ENCODE assay signal across 1 cellular context in the genomic region with DNA sequence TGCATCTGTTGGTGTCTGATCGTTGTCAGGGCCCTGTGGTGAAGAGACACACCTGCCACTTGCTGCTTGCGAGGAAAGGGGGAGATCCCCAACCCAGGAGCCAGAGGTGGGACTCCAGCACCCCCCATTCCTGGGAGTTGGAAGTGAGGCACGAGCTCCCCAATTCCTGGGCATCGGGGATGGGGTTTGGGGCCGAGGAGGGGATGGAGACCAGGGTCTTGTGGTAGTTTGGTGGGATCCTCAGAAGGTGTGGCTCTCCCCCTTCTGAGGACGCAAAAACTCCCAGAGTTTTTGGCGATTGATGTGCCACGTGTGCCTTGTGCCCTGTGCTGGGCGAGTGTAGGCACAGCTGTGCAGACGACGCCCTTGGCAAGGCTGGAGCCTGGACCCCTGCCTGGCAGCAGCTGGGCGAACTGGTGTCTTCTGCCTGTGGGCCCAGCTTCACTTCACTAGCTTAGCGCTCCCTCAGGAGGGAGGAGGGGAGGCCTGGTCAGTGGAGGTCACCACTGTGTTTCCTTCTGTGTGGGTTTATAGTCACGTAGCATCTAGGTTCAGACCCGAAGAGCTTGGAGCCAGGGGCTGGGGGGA.
TF ChIP-seq lines count a peak whose summit lies in the region.

No MANE protein-coding gene starts in this region.

TF ChIP-seq in IMR-90, 13 proteins besides CTCF, POLR2A, EP300 and RAD21:
- TF ChIP-seq FOS (IDR thresholded peaks at IDR 0.05; ENCODE audit: low read depth, low read length) (no peak), BHLHE40 (IDR thresholded peaks at IDR 0.05; ENCODE audit: low read depth, low read length) (no peak), RCOR1 (IDR thresholded peaks at IDR 0.05; ENCODE audit: insufficient replicate concordance, low read length) (no peak), CEBPB (IDR thresholded peaks at IDR 0.05; ENCODE audit: low read depth, low read length) (no peak), NFE2L2 (IDR thresholded peaks at IDR 0.05; ENCODE audit: low read depth, low read length) (no peak), MAZ (IDR thresholded peaks at IDR 0.05; ENCODE audit: borderline replicate concordance, low read depth, low read length) (no peak), CHD1 (IDR thresholded peaks at IDR 0.05; ENCODE audit: low read depth, low read length) (no peak), SMC3 (IDR thresholded peaks at IDR 0.05; ENCODE audit: low read depth, low read length) (no peak), RFX5 (IDR thresholded peaks at IDR 0.05; ENCODE audit: low read depth, low read length) (no peak), MAFK (IDR thresholded peaks at IDR 0.05; ENCODE audit: low read depth, low read length) (no peak), MXI1 (IDR thresholded peaks at IDR 0.05; ENCODE audit: borderline replicate concordance, low read depth, low read length) (no peak)
- TF ChIP-seq, protein P1, sequence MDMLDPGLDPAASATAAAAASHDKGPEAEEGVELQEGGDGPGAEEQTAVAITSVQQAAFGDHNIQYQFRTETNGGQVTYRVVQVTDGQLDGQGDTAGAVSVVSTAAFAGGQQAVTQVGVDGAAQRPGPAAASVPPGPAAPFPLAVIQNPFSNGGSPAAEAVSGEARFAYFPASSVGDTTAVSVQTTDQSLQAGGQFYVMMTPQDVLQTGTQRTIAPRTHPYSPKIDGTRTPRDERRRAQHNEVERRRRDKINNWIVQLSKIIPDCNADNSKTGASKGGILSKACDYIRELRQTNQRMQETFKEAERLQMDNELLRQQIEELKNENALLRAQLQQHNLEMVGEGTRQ (IDR thresholded peaks at IDR 0.05; ENCODE audit: low read depth, low read length), result no peak
- TF ChIP-seq, protein P2, sequence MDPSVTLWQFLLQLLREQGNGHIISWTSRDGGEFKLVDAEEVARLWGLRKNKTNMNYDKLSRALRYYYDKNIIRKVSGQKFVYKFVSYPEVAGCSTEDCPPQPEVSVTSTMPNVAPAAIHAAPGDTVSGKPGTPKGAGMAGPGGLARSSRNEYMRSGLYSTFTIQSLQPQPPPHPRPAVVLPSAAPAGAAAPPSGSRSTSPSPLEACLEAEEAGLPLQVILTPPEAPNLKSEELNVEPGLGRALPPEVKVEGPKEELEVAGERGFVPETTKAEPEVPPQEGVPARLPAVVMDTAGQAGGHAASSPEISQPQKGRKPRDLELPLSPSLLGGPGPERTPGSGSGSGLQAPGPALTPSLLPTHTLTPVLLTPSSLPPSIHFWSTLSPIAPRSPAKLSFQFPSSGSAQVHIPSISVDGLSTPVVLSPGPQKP (IDR thresholded peaks at IDR 0.05; ENCODE audit: borderline replicate concordance, low read depth, low read length), result no peak
